Comparison of ENCODE assay signal across 21 cellular contexts in the genomic region with DNA sequence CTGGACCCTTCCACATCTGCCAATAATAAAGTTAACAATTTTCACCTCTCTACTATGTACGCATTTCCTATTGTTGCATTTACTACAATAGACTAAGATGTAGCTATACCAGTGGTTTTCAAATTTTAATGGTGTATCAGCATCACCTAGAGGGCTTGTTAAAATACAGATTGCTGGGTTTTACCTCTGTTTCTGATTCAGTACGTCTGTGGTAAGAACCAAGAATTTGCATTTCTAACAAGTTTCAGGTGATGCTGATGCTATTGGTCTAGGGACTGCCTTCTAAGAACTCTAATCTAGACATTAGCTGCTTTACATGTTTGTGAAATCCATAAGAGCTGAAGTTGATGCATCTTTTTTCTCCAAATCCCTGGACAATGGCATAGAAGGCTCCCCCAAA. TPM values are rescaled to one million over a fixed set of nuclear protein-coding genes. Genes with fewer than 3 reads are reported as not detected.
A peak's percentile ranks its signal among the peaks of the same experiment; 100 is the strongest.
DNase-seq lines count a peak whose midpoint lies in the region; ATAC-seq and TF ChIP-seq lines count a peak whose summit lies in the region.
"Had no signal": no experiment of that assay in that cellular context is flagged by ENCODE, and none has a peak within 500 bp of the region (broad histone marks: within the 10 kb centered on the region; RNA-seq: fewer than 3 reads in every experiment).

No MANE protein-coding gene starts in this region.

- H3K4me3 ChIP-seq in lower lobe of right lung: no peak overlapping the region
- H3K4me3 ChIP-seq: K562, Peyer's patch had no signal

- no peaks in the 10 kb centered on the region for H3K4me1 ChIP-seq in lower lobe of right lung
- H3K4me1 ChIP-seq: Peyer's patch had no signal

- no peak for TF ChIP-seq CTCF in lower lobe of right lung (IDR thresholded peaks at IDR 0.05)

- ATAC-seq in GM18502 (IDR thresholded peaks at IDR 0.05; ENCODE audit: poor library complexity, unreplicated experiment) (peak; percentile 58), GM19463 (IDR thresholded peaks at IDR 0.05; ENCODE audit: unreplicated experiment) (peak; percentile 44), HG02678 (IDR thresholded peaks at IDR 0.05; ENCODE audit: unreplicated experiment) (peak; percentile 44), HG03565 (IDR thresholded peaks at IDR 0.05; ENCODE audit: unreplicated experiment) (peak; percentile 53), lower lobe of right lung (no peak), left colon (no peak), GM21528 (IDR thresholded peaks at IDR 0.05; ENCODE audit: low FRiP score, unreplicated experiment) (no peak)
- ATAC-seq: K562, T-cell had no signal

- no peaks in the 10 kb centered on the region for H3K27me3 ChIP-seq in lower lobe of right lung (ENCODE audit: low read depth)
- H3K27me3 ChIP-seq: Peyer's patch had no signal

- H3K27ac ChIP-seq in lower lobe of right lung: no peak overlapping the region
- H3K27ac ChIP-seq: Peyer's patch had no signal

- intact Hi-C loops in lower lobe of right lung (cut with DNase I): no loop called here
- intact Hi-C loops in left colon (cut with DNase I, micrococcal nuclease): no loop called here

- DNase-seq in lower lobe of right lung: no peak
- DNase-seq in ecto neural progenitor cell (ENCODE audit: low spot score): no peak
- no peak for DNase-seq in left colon
- DNase-seq: C1 segment of cervical spinal cord, DMS79 treated with DMSO at 0.1 percent for 48 hours, H9, NCI-H1436 treated with DMSO at 0.1 percent for 48 hours, NCI-H2081 treated with DMSO at 0.1 percent for 48 hours, NCI-H510A, Peyer's patch, Right ventricle myocardium superior, SK-N-SH, T-cell, T1000 had no signal

- no peaks in the 10 kb centered on the region for H3K9me3 ChIP-seq in lower lobe of right lung
- H3K9me3 ChIP-seq: Peyer's patch, SK-N-SH had no signal

- no peaks in the 10 kb centered on the region for H3K36me3 ChIP-seq in lower lobe of right lung
- H3K36me3 ChIP-seq: Peyer's patch had no signal

RNA-seq across cellular contexts. Expression of a gene that starts 59.7 kb away (rescaled TPM):
- total RNA-seq in lower lobe of right lung: 8.1 TPM
- under 1 TPM in 1 of 2 donors, not detected in 1; 0.11 TPM for total RNA-seq in left colon
- total RNA-seq: G401, H9, K562, Right ventricle myocardium superior had no signal

Comparison
In these comparisons a context has a peak if more than half of its experiments do, and no peak if none do; other contexts are left out.
1. ATAC-seq: peak in GM18502 (single experiment), GM19463 (single experiment), HG02678 (single experiment) and HG03565 (single experiment); none in lower lobe of right lung (0 of 2), left colon (single experiment) and GM21528 (single experiment).